ENCODE assay signal across 19 cellular contexts in genomic region chr10:6103591-6103990, GRCh38. TPM values are rescaled to one million over a fixed set of nuclear protein-coding genes. Genes with fewer than 3 reads are reported as not detected.
DNase-seq lines count a peak whose midpoint lies in the region; ATAC-seq and TF ChIP-seq lines count a peak whose summit lies in the region.
"Had no signal": no experiment of that assay in that cellular context is flagged by ENCODE, and none has a peak within 500 bp of the region (broad histone marks: within the 10 kb centered on the region; RNA-seq: fewer than 3 reads in every experiment).

No MANE protein-coding gene starts in this region.

- H3K27ac ChIP-seq in CD4-positive, alpha-beta T cell (ENCODE audit: low read depth, low read length) = no peak overlapping the region
- peak overlapping the region; percentile 32 for H3K27ac ChIP-seq in naive thymus-derived CD4-positive, alpha-beta T cell (ENCODE audit: low read depth, low read length)
- no peak overlapping the region for H3K27ac ChIP-seq in osteoblast (ENCODE audit: low read depth, low read length)
- H3K27ac ChIP-seq: KMS-11 had no signal

- H3K4me2 ChIP-seq in osteoblast (ENCODE audit: insufficient read depth, low read length) = no peak overlapping the region
- H3K4me2 ChIP-seq: KMS-11 had no signal

- H3K4me1 ChIP-seq in naive thymus-derived CD4-positive, alpha-beta T cell (ENCODE audit: control insufficient read depth in 2 of 2, insufficient read depth in 2 of 2, low read length in 2 of 2) = peaks cover 2 to 5% of the 10 kb centered on the region in 2 donors
- no peaks in the 10 kb centered on the region for H3K4me1 ChIP-seq in osteoblast (ENCODE audit: insufficient read depth, low read length)

- POLR2A ChIA-PET in CD4-positive, alpha-beta T cell (lab: Charles Lee) = no interaction called here
- POLR2A ChIA-PET in naive thymus-derived CD4-positive, alpha-beta T cell (lab: Charles Lee) = no interaction called here

- peaks cover 12 to 65% (median 31%) of the 10 kb centered on the region in 3 experiments for H3K36me3 ChIP-seq in naive thymus-derived CD4-positive, alpha-beta T cell (ENCODE audit: control insufficient read depth in 2 of 3, insufficient read depth in 3 of 3, low read length in 3 of 3)
- H3K36me3 ChIP-seq in osteoblast (ENCODE audit: insufficient read depth, low read length) = peaks cover 56% of the 10 kb centered on the region

- H3K27ac Mint-ChIP-seq in activated T-cell treated with anti-CD3 and anti-CD28 coated beads, Interleukin-2, amount 50 U/mL, for 72 hours = peak overlapping the region; percentile 81
- peak overlapping the region; percentile 15 for H3K27ac Mint-ChIP-seq in CD4-positive, alpha-beta T cell
- peak overlapping the region; percentile 24 for H3K27ac Mint-ChIP-seq in activated T-helper 2 cell treated with anti-CD3 and anti-CD28 coated beads, Interferon-gamma antibody, Interleukin-2, Interleukin-4, amounts not matched to agents 10 μg/mL and 5 μg/mL and 100 μg/mL, durations not matched to agents 14 hours and 24 hours and 36 hours
- H3K27ac Mint-ChIP-seq in naive thymus-derived CD4-positive, alpha-beta T cell = peak overlapping the region in 7 of 9 donors; percentile 4 to 71 (median 53)

- H2AFZ ChIP-seq in osteoblast (ENCODE audit: low read length) = no peak overlapping the region

- no peaks in the 10 kb centered on the region for H3K9me3 ChIP-seq in CD4-positive, alpha-beta T cell (ENCODE audit: control insufficient read depth, low read length)
- H3K9me3 ChIP-seq in naive thymus-derived CD4-positive, alpha-beta T cell (ENCODE audit: control insufficient read depth in 2 of 3, low read length in 3 of 3) = no peaks in the 10 kb centered on the region
- no peaks in the 10 kb centered on the region for H3K9me3 ChIP-seq in osteoblast (ENCODE audit: low read depth, low read length)

- CTCF ChIA-PET in CD4-positive, alpha-beta T cell (lab: Charles Lee) = no interaction called here
- CTCF ChIA-PET in naive thymus-derived CD4-positive, alpha-beta T cell (lab: Charles Lee) = no interaction called here

- no peak for ATAC-seq in activated T-cell treated with anti-CD3 and anti-CD28 coated beads, Interleukin-2, amount 50 U/mL, for 72 hours (replicated peaks in 1 of 2)
- ATAC-seq in CD4-positive, alpha-beta T cell (ENCODE audit: poor library complexity) = no peak
- ATAC-seq in naive thymus-derived CD4-positive, alpha-beta T cell = no peak
- ATAC-seq in HG02973 (IDR thresholded peaks at IDR 0.05; ENCODE audit: unreplicated experiment) = no peak
- ATAC-seq: Panc1 had no signal

- H3K4me1 Mint-ChIP-seq in activated T-cell treated with anti-CD3 and anti-CD28 coated beads, Interleukin-2, amount 50 U/mL, for 72 hours (ENCODE audit: low read depth) = peaks cover 10% of the 10 kb centered on the region
- H3K4me1 Mint-ChIP-seq in CD4-positive, alpha-beta T cell (ENCODE audit: low read depth) = peaks cover 18% of the 10 kb centered on the region
- H3K4me1 Mint-ChIP-seq in activated T-helper 2 cell treated with anti-CD3 and anti-CD28 coated beads, Interferon-gamma antibody, Interleukin-2, Interleukin-4, amounts not matched to agents 10 μg/mL and 5 μg/mL and 100 μg/mL, durations not matched to agents 14 hours and 24 hours and 36 hours (ENCODE audit: low read depth) = peaks cover 25% of the 10 kb centered on the region
- peaks cover 8 to 23% (median 18%) of the 10 kb centered on the region in 7 donors for H3K4me1 Mint-ChIP-seq in naive thymus-derived CD4-positive, alpha-beta T cell

- peaks cover 6% of the 10 kb centered on the region for H4K20me1 ChIP-seq in osteoblast (ENCODE audit: insufficient read depth, low read length)

- H3K79me2 ChIP-seq in osteoblast (ENCODE audit: insufficient read depth, low read length) = peaks cover 41% of the 10 kb centered on the region

- no peaks in the 10 kb centered on the region for H3K27me3 Mint-ChIP-seq in activated T-cell treated with anti-CD3 and anti-CD28 coated beads, Interleukin-2, amount 50 U/mL, for 72 hours (ENCODE audit: low read depth)
- H3K27me3 Mint-ChIP-seq in CD4-positive, alpha-beta T cell = no peaks in the 10 kb centered on the region
- H3K27me3 Mint-ChIP-seq in activated T-helper 2 cell treated with anti-CD3 and anti-CD28 coated beads, Interferon-gamma antibody, Interleukin-2, Interleukin-4, amounts not matched to agents 10 μg/mL and 5 μg/mL and 100 μg/mL, durations not matched to agents 14 hours and 24 hours and 36 hours (ENCODE audit: low read depth) = no peaks in the 10 kb centered on the region
- no peaks in the 10 kb centered on the region for H3K27me3 Mint-ChIP-seq in naive thymus-derived CD4-positive, alpha-beta T cell

- H3K4me3 Mint-ChIP-seq in activated T-cell treated with anti-CD3 and anti-CD28 coated beads, Interleukin-2, amount 50 U/mL, for 72 hours = no peak overlapping the region
- H3K4me3 Mint-ChIP-seq in CD4-positive, alpha-beta T cell = no peak overlapping the region
- H3K4me3 Mint-ChIP-seq in activated T-helper 2 cell treated with anti-CD3 and anti-CD28 coated beads, Interferon-gamma antibody, Interleukin-2, Interleukin-4, amounts not matched to agents 10 μg/mL and 5 μg/mL and 100 μg/mL, durations not matched to agents 14 hours and 24 hours and 36 hours (ENCODE audit: low read depth) = no peak overlapping the region
- H3K4me3 Mint-ChIP-seq in naive thymus-derived CD4-positive, alpha-beta T cell = no peak overlapping the region

- DNase-seq in activated T-cell treated with anti-CD3 and anti-CD28 coated beads, Interleukin-2, amount 50 U/mL, for 72 hours = no peak
- no peak for DNase-seq in activated T-cell treated with anti-CD3 and anti-CD28 coated beads for 4 hours
- DNase-seq in CD4-positive, alpha-beta T cell = no peak
- DNase-seq in activated T-helper 2 cell treated with anti-CD3 and anti-CD28 coated beads, Interferon-gamma antibody, Interleukin-2, Interleukin-4, amounts not matched to agents 10 μg/mL and 5 μg/mL and 100 μg/mL, durations not matched to agents 14 hours and 24 hours and 36 hours (ENCODE audit: low spot score) = no peak
- DNase-seq in naive thymus-derived CD4-positive, alpha-beta T cell = no peak
- DNase-seq in SW480 (ENCODE audit: low spot score) = no peak
- DNase-seq in osteoblast (ENCODE audit: insufficient read length, low spot score, missing footprints) = no peak
- DNase-seq: DND-41, GDM1, NCI-H1105 treated with DMSO at 0.1 percent for 48 hours, NCI-H187 treated with DMSO at 0.1 percent for 48 hours, NCI-H2171, Right ventricle myocardium superior had no signal

- H3K9me3 Mint-ChIP-seq in activated T-cell treated with anti-CD3 and anti-CD28 coated beads, Interleukin-2, amount 50 U/mL, for 72 hours = no peaks in the 10 kb centered on the region
- no peaks in the 10 kb centered on the region for H3K9me3 Mint-ChIP-seq in CD4-positive, alpha-beta T cell
- H3K9me3 Mint-ChIP-seq in activated T-helper 2 cell treated with anti-CD3 and anti-CD28 coated beads, Interferon-gamma antibody, Interleukin-2, Interleukin-4, amounts not matched to agents 10 μg/mL and 5 μg/mL and 100 μg/mL, durations not matched to agents 14 hours and 24 hours and 36 hours = no peaks in the 10 kb centered on the region
- H3K9me3 Mint-ChIP-seq in naive thymus-derived CD4-positive, alpha-beta T cell = no peaks in the 10 kb centered on the region

- H3K36me3 Mint-ChIP-seq in activated T-cell treated with anti-CD3 and anti-CD28 coated beads, Interleukin-2, amount 50 U/mL, for 72 hours (ENCODE audit: insufficient read depth in 2 of 2) = peaks cover 6 to 38% of the 10 kb centered on the region in 2 donors
- peaks cover 90% of the 10 kb centered on the region for H3K36me3 Mint-ChIP-seq in CD4-positive, alpha-beta T cell (ENCODE audit: low read depth)
- peaks cover 80% of the 10 kb centered on the region for H3K36me3 Mint-ChIP-seq in activated T-helper 2 cell treated with anti-CD3 and anti-CD28 coated beads, Interferon-gamma antibody, Interleukin-2, Interleukin-4, amounts not matched to agents 10 μg/mL and 5 μg/mL and 100 μg/mL, durations not matched to agents 14 hours and 24 hours and 36 hours (ENCODE audit: low read depth)
- peaks cover 9 to 30% (median 21%) of the 10 kb centered on the region in 5 donors for H3K36me3 Mint-ChIP-seq in naive thymus-derived CD4-positive, alpha-beta T cell

- intact Hi-C loops in CD4-positive, alpha-beta T cell (cut with DNase I, micrococcal nuclease) = loop anchor here (5.0 to 10.0 kb wide), 2 partner anchors 561 to 569 kb away; no protein-coding TSS in a partner anchor
- intact Hi-C loops in activated T-helper 2 cell treated with anti-CD3 and anti-CD28 coated beads, Interferon-gamma antibody, Interleukin-2, Interleukin-4, amounts not matched to agents 10 μg/mL and 5 μg/mL and 100 μg/mL, durations not matched to agents 14 hours and 24 hours and 36 hours (cut with micrococcal nuclease) = no loop called here
- intact Hi-C loops in naive thymus-derived CD4-positive, alpha-beta T cell (cut with micrococcal nuclease) = no loop called here

- no peak overlapping the region for H3K4me3 ChIP-seq in naive thymus-derived CD4-positive, alpha-beta T cell (ENCODE audit: low read length)
- no peak overlapping the region for H3K4me3 ChIP-seq in osteoblast (ENCODE audit: insufficient read depth, low read length)

- no peak for TF ChIP-seq CTCF in CD4-positive, alpha-beta T cell (IDR thresholded peaks at IDR 0.05)
- TF ChIP-seq CTCF in osteoblast (IDR thresholded peaks at IDR 0.05; ENCODE audit: extremely low read depth, low read depth, low read length) = no peak

- no peaks in the 10 kb centered on the region for H3K27me3 ChIP-seq in CD4-positive, alpha-beta T cell (ENCODE audit: control insufficient read depth, insufficient read depth, low read length)
- H3K27me3 ChIP-seq in naive thymus-derived CD4-positive, alpha-beta T cell (ENCODE audit: control insufficient read depth in 2 of 2, insufficient read depth in 2 of 2, low read length in 2 of 2) = no peaks in the 10 kb centered on the region
- H3K27me3 ChIP-seq in osteoblast (ENCODE audit: insufficient read depth, low read length) = no peaks in the 10 kb centered on the region

RNA-seq across cellular contexts. Expression of gene RBM17, which starts 14.8 kb away (rescaled TPM):
- 100 to 1,000 TPM; 156 to 200 TPM for total RNA-seq in activated T-cell treated with anti-CD3 and anti-CD28 coated beads, Interleukin-2, amount 50 U/mL, for 72 hours
- 100 to 1,000 TPM; 143 to 150 TPM for total RNA-seq in CD4-positive, alpha-beta T cell
- total RNA-seq in activated T-helper 2 cell treated with anti-CD3 and anti-CD28 coated beads, Interferon-gamma antibody, Interleukin-2, Interleukin-4, amounts not matched to agents 10 μg/mL and 5 μg/mL and 100 μg/mL, durations not matched to agents 14 hours and 24 hours and 36 hours = 257 and 266 TPM in 2 replicates
- 100 to 1,000 TPM; 120 to 158 (median 127) TPM for total RNA-seq in naive thymus-derived CD4-positive, alpha-beta T cell
- 10 to 100 TPM; 66.6 to 83.0 TPM for polyA plus RNA-seq in naive thymus-derived CD4-positive, alpha-beta T cell
- 29.3 and 31.8 TPM in 2 replicates for total RNA-seq in osteoblast

RNA-seq across cellular contexts. Expression of gene IL2RA, which starts 41.4 kb away (rescaled TPM):
- total RNA-seq in activated T-cell treated with anti-CD3 and anti-CD28 coated beads, Interleukin-2, amount 50 U/mL, for 72 hours = 1,000 to 10,000 TPM in 1 of 2 donors, 100 to 1,000 TPM in 1; 848 to 1,110 TPM
- 1 to 10 TPM; 4.9 to 5.4 TPM for total RNA-seq in CD4-positive, alpha-beta T cell
- 1,777 and 1,808 TPM in 2 replicates for total RNA-seq in activated T-helper 2 cell treated with anti-CD3 and anti-CD28 coated beads, Interferon-gamma antibody, Interleukin-2, Interleukin-4, amounts not matched to agents 10 μg/mL and 5 μg/mL and 100 μg/mL, durations not matched to agents 14 hours and 24 hours and 36 hours
- 100 to 1,000 TPM in 1 of 5 experiments, 10 to 100 TPM in 1, 1 to 10 TPM in 3; 2.5 to 266 (median 6.7) TPM for total RNA-seq in naive thymus-derived CD4-positive, alpha-beta T cell
- polyA plus RNA-seq in naive thymus-derived CD4-positive, alpha-beta T cell = 1 to 10 TPM in 1 of 2 donors, under 1 TPM in 1; 0.85 to 3.0 TPM
- not detected in 2 replicates for total RNA-seq in osteoblast
- total RNA-seq: H1, MCF 10A, NCI-H460 had no signal
- polyA plus RNA-seq: H1 had no signal

Comparison
In these comparisons a context has a peak if more than half of its experiments do, and no peak if none do; other contexts are left out.
1. H3K27ac Mint-ChIP-seq: peak in every context shown above with its lines; median percentile 81 in activated T-cell treated with anti-CD3 and anti-CD28 coated beads, Interleukin-2, amount 50 U/mL, for 72 hours; 53 in naive thymus-derived CD4-positive, alpha-beta T cell; 24 in activated T-helper 2 cell treated with anti-CD3 and anti-CD28 coated beads, Interferon-gamma antibody, Interleukin-2, Interleukin-4, amounts not matched to agents 10 μg/mL and 5 μg/mL and 100 μg/mL, durations not matched to agents 14 hours and 24 hours and 36 hours; 15 in CD4-positive, alpha-beta T cell.
2. intact Hi-C loops: an anchor here in CD4-positive, alpha-beta T cell (5.0 to 10.0 kb wide); none called in activated T-helper 2 cell treated with anti-CD3 and anti-CD28 coated beads, Interferon-gamma antibody, Interleukin-2, Interleukin-4, amounts not matched to agents 10 μg/mL and 5 μg/mL and 100 μg/mL, durations not matched to agents 14 hours and 24 hours and 36 hours and naive thymus-derived CD4-positive, alpha-beta T cell.